29 cellular contexts compared by ENCODE assay signal in the genomic region with DNA sequence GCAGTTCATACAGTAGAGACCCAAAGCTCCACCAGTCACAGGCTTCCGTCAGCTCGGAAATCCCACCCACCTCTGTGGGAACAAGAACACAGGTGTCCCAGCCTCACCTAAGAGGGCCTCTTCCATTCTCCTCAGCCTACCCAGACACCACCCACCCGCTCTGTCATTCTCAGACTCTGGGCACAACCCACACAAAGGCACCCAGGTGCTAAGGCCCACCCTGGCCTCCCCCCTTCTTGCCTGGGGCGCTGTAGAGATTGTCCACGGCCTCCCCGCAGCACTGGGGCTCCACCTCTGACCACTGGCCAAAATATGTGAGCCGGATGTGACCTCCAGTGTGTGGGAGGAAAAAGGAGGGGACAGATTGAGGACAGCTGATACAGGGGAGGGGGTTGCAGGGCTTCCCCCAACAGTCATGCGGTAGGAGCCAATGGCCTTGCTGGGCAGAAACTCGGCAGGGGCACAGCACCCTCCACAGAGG. TPM values are rescaled to one million over a fixed set of nuclear protein-coding genes. Genes with fewer than 3 reads are reported as not detected.
DNase-seq lines count a peak whose midpoint lies in the region; ATAC-seq, FAIRE-seq and TF ChIP-seq lines count a peak whose summit lies in the region.
"Had no signal": no experiment of that assay in that cellular context is flagged by ENCODE, and none has a peak within 500 bp of the region (broad histone marks: within the 10 kb centered on the region; RNA-seq: fewer than 3 reads in every experiment).

No MANE protein-coding gene starts in this region.

- H4K5ac ChIP-seq in H9 (ENCODE audit: insufficient read length, low read depth, low read length), result no peak overlapping the region

- no peak overlapping the region for H3K4ac ChIP-seq in H9 (ENCODE audit: low read depth, low read length)

- no peak overlapping the region for H3K4me3 ChIP-seq in K562
- no peak overlapping the region for H3K4me3 ChIP-seq in neural progenitor cell
- H3K4me3 ChIP-seq: BLaER1 treated with 17β-estradiol and CSF1 and Interleukin-3, amounts not matched to agents 10 nM and 100 nM; GM12878; GM23338; PC-9; SJSA1 had no signal

- no peak overlapping the region for H2BK120ac ChIP-seq in H9 (ENCODE audit: low read depth, low read length, poor library complexity, severe bottlenecking)

- FAIRE-seq in K562 (lab: Jason Lieb, UNC), result no peak
- FAIRE-seq: A204.1, GM12878, GM19239 had no signal

- H3K56ac ChIP-seq in H9 (ENCODE audit: insufficient read length, low read depth, low read length), result no peak overlapping the region

- H3K9me3 Mint-ChIP-seq in H9 (no peaks in the 10 kb centered on the region), neural progenitor cell (no peaks in the 10 kb centered on the region)
- H3K9me3 Mint-ChIP-seq: GM23338 had no signal

- H3K4me2 ChIP-seq in H9 (ENCODE audit: insufficient read depth, insufficient read length, low read length) (no peak overlapping the region), K562 (ENCODE audit: insufficient read depth, low read length) (no peak overlapping the region), neural progenitor cell (no peak overlapping the region)
- H3K4me2 ChIP-seq: GM23338, KMS-11, PC-9 had no signal

- no peaks in the 10 kb centered on the region for H3K23me2 ChIP-seq in H9 (ENCODE audit: insufficient read length, low read depth, low read length, poor library complexity, severe bottlenecking)

- no peaks in the 10 kb centered on the region for H3K79me1 ChIP-seq in H9 (ENCODE audit: insufficient read depth, low read depth, low read length, poor library complexity, severe bottlenecking)

- TF ChIP-seq EP300 in K562 (IDR thresholded peaks at IDR 0.05; ENCODE audit: low read length), result no peak

- H3K9ac ChIP-seq in H9 (ENCODE audit: extremely low read depth, insufficient read length, low read length) (no peak overlapping the region), K562 (ENCODE audit: insufficient read depth in 1 of 2, low read depth in 2 of 2, low read length in 2 of 2) (peak overlapping the region in 1 of 2 experiments; percentile 73; a peak in 2 of 4 replicates), neural progenitor cell (no peak overlapping the region)
- H3K9ac ChIP-seq: KMS-11 had no signal

- no peak overlapping the region for H3K14ac ChIP-seq in H9 (ENCODE audit: insufficient read depth, low read length)

- DNase-seq in H9 (no peak), K562 (ENCODE audit: extremely low read depth in 1 of 4, low spot score in 3 of 4) (peak in 1 of 4 experiments; percentile 28), left kidney (ENCODE audit: low read depth, low spot score) (peak; percentile 27), putamen (ENCODE audit: low spot score) (peak; percentile 45), SW 1271 (lab: John Stamatoyannopoulos, UW) (no peak), neural progenitor cell (ENCODE audit: low spot score) (no peak), left colon (no peak)
- DNase-seq: AML-193; CD4-positive, alpha-beta memory T cell; COR-L47; GDM1; HCEC 1CT; IMR-90; MM.1S; NCI-H2029; NCI-H446 treated with DMSO at 0.1 percent for 48 hours; NCI-H526; PC-9; Right ventricle myocardium superior had no signal

- peaks cover 0 to 15% (median 1%) of the 10 kb centered on the region in 3 experiments; a peak in 4 of 7 replicates for H3K36me3 Mint-ChIP-seq in H9 (ENCODE audit: insufficient read depth in 1 of 3, low read depth in 3 of 3)
- H3K36me3 Mint-ChIP-seq in neural progenitor cell, result peaks cover 6% of the 10 kb centered on the region

- H3K27me3 Mint-ChIP-seq in H9 (ENCODE audit: low read depth) (no peaks in the 10 kb centered on the region; the same call in 1 of the 2 replicates), neural progenitor cell (ENCODE audit: insufficient read depth, low read depth) (peaks cover 6% of the 10 kb centered on the region)
- H3K27me3 Mint-ChIP-seq: CD4-positive, alpha-beta memory T cell had no signal

- H2AK5ac ChIP-seq in H9 (ENCODE audit: insufficient read length, low read length), result no peak overlapping the region

- H2BK20ac ChIP-seq in H9 (ENCODE audit: low read depth, low read length, poor library complexity, severe bottlenecking), result no peak overlapping the region

- no peak for TF ChIP-seq CTCF in H9 (conservative IDR thresholded peaks at IDR 0.05)
- no peak for TF ChIP-seq CTCF in K562 (IDR thresholded peaks at IDR 0.05 in 2 of 3, conservative IDR thresholded peaks at IDR 0.05 in 1 of 3; ENCODE audit: insufficient read depth in 2 of 3, low read depth in 1 of 3, low read length in 3 of 3)
- TF ChIP-seq CTCF in neural progenitor cell (IDR thresholded peaks at IDR 0.05), result no peak

- ATAC-seq in K562 (peak; percentile 10; the same call in 2 of the 3 replicates), GM21786 (IDR thresholded peaks at IDR 0.05; ENCODE audit: unreplicated experiment) (no peak), left colon (no peak)
- ATAC-seq: GM12878 had no signal

- in situ Hi-C loops in K562 (cut with MboI), result no loop called here

- H4K20me1 ChIP-seq in H9 (ENCODE audit: control insufficient read depth, insufficient read depth, insufficient read length) (no peaks in the 10 kb centered on the region), K562 (replicated peaks; ENCODE audit: control insufficient read depth, insufficient read depth, low read length) (no peaks in the 10 kb centered on the region), neural progenitor cell (ENCODE audit: low read depth) (no peaks in the 10 kb centered on the region)

- H3K79me2 ChIP-seq in H9 (ENCODE audit: insufficient read depth, low read length) (no peaks in the 10 kb centered on the region), K562 (ENCODE audit: control insufficient read depth, insufficient read depth, low read length) (no peaks in the 10 kb centered on the region), neural progenitor cell (ENCODE audit: low read depth) (no peaks in the 10 kb centered on the region)

- no peak for TF ChIP-seq RAD21 in K562 (CRISPR knock-in tag; conservative IDR thresholded peaks at IDR 0.05 in 1 of 2, IDR thresholded peaks at IDR 0.05 in 1 of 2)

- H3K4me1 Mint-ChIP-seq in H9, result peaks cover 2 to 6% of the 10 kb centered on the region in 2 experiments
- peaks cover 4% of the 10 kb centered on the region for H3K4me1 Mint-ChIP-seq in neural progenitor cell
- H3K4me1 Mint-ChIP-seq: GM23338 had no signal

- H2AFZ ChIP-seq in H9 (ENCODE audit: low read length) (no peak overlapping the region), K562 (ENCODE audit: low read depth, low read length) (no peak overlapping the region), neural progenitor cell (replicated peaks) (no peak overlapping the region)
- H2AFZ ChIP-seq: GM23338, PC-9 had no signal

- H3T11ph ChIP-seq in H9 (ENCODE audit: low read length), result no peak overlapping the region

- POLR2A ChIA-PET in K562 (lab: Yijun Ruan, JAX), result interaction anchor here (0.7 to 0.9 kb wide), 2 partner anchors 8 to 18 kb away, joined by 3 read pairs; no protein-coding TSS in a partner anchor

- H2BK15ac ChIP-seq in H9 (ENCODE audit: low read depth, low read length), result no peak overlapping the region

- no peak overlapping the region for H2BK12ac ChIP-seq in H9 (ENCODE audit: insufficient read length, low read depth, low read length)

- H3K4me1 ChIP-seq in H9 (ENCODE audit: insufficient read depth, low read length) (no peaks in the 10 kb centered on the region), K562 (replicated peaks in 1 of 2; ENCODE audit: control insufficient read depth in 2 of 2, insufficient read depth in 2 of 2, low read length in 2 of 2) (peaks cover 10 to 45% of the 10 kb centered on the region in 2 experiments; a peak in 3 of 5 replicates), neural progenitor cell (no peaks in the 10 kb centered on the region)
- H3K4me1 ChIP-seq: SJSA1 had no signal

- H3K27ac ChIP-seq in H9 (ENCODE audit: insufficient read length, low read depth, low read length), result no peak overlapping the region
- H3K27ac ChIP-seq in K562 (ENCODE audit: extremely low read depth, low read depth, low read length), result no peak overlapping the region
- H3K27ac ChIP-seq in neural progenitor cell, result no peak overlapping the region
- H3K27ac ChIP-seq: BLaER1 treated with 17β-estradiol and CSF1 and Interleukin-3, amounts not matched to agents 10 nM and 100 nM; KMS-11; PC-9; SJSA1 had no signal

- H3F3A ChIP-seq in neural progenitor cell (ENCODE audit: low read depth), result peaks cover 8% of the 10 kb centered on the region

- no peaks in the 10 kb centered on the region for H3K9me3 ChIP-seq in H9 (ENCODE audit: control insufficient read depth, low read depth, low read length)
- no peaks in the 10 kb centered on the region for H3K9me3 ChIP-seq in K562 (replicated peaks; ENCODE audit: control insufficient read depth, insufficient read depth, low read depth, low read length)
- H3K9me3 ChIP-seq in neural progenitor cell (ENCODE audit: low read depth), result no peaks in the 10 kb centered on the region
- H3K9me3 ChIP-seq: BLaER1 treated with 17β-estradiol and CSF1 and Interleukin-3, amounts not matched to agents 10 nM and 100 nM; SJSA1 had no signal

- no peak overlapping the region for H3K23ac ChIP-seq in H9 (ENCODE audit: insufficient read length, low read depth, low read length)

- no peaks in the 10 kb centered on the region for H3K9me1 ChIP-seq in K562 (ENCODE audit: control insufficient read depth, insufficient read depth, low read length)

- H2BK5ac ChIP-seq in H9 (ENCODE audit: insufficient read length, low read length), result no peak overlapping the region

- no CpG with 5 or more reads among the region's 9 CpGs for WGBS in H9 (ENCODE audit: extremely low coverage, insufficient read length, low lambda C conversion rate)
- 51% methylated on average over 5 of the region's 9 CpGs for WGBS in K562 (ENCODE audit: insufficient coverage, low coverage, missing lambda C conversion rate)

- CTCF ChIA-PET in K562 (lab: Yijun Ruan, JAX; ENCODE audit: low intra/inter-chr PET ratio), result no interaction called here

- H3K27ac Mint-ChIP-seq in H9 (peak overlapping the region in 2 of 3 experiments; percentile 14 to 93; a peak in 2 of 7 replicates), neural progenitor cell (no peak overlapping the region)
- H3K27ac Mint-ChIP-seq: GM23338 had no signal

- H3K36me3 ChIP-seq in K562 (ENCODE audit: control insufficient read depth, insufficient read depth, low read length), result peaks cover 15% of the 10 kb centered on the region; the same call in 2 of the 3 replicates
- H3K36me3 ChIP-seq in neural progenitor cell, result no peaks in the 10 kb centered on the region

- H3K18ac ChIP-seq in H9 (ENCODE audit: insufficient read length, low read depth, low read length), result no peak overlapping the region

- H4K8ac ChIP-seq in H9 (replicated peaks; ENCODE audit: insufficient read length, low read depth, low read length), result no peak overlapping the region

- H3K27me3 ChIP-seq in H9 (ENCODE audit: insufficient read depth, low read length) (no peaks in the 10 kb centered on the region), K562 (ENCODE audit: control insufficient read depth in 2 of 2, insufficient read depth in 2 of 2, low read length in 2 of 2) (no peaks in the 10 kb centered on the region), neural progenitor cell (no peaks in the 10 kb centered on the region)
- H3K27me3 ChIP-seq: BLaER1 treated with 17β-estradiol and CSF1 and Interleukin-3, amounts not matched to agents 10 nM and 100 nM; SJSA1 had no signal

- no peak overlapping the region for H3K4me3 Mint-ChIP-seq in H9
- no peak overlapping the region for H3K4me3 Mint-ChIP-seq in neural progenitor cell
- H3K4me3 Mint-ChIP-seq: CD4-positive, alpha-beta memory T cell; GM23338 had no signal

- TF ChIP-seq POLR2A in K562 (conservative IDR thresholded peaks at IDR 0.05), result no peak

- no peak overlapping the region for H4K91ac ChIP-seq in H9 (ENCODE audit: insufficient read length, low read depth, low read length)

- intact Hi-C loops in K562 (cut with micrococcal nuclease), result loop anchor here (5.0 kb wide), 1 partner anchor 302 kb away; no protein-coding TSS in a partner anchor
- intact Hi-C loops in left colon (cut with DNase I, micrococcal nuclease), result loop anchor here (5.0 kb wide), 1 partner anchor 47 kb away; no protein-coding TSS in a partner anchor

- no TSS peak for BruUV-seq in K562 (replicated peaks; lab: Mats Ljungman, UMichigan)

RNA-seq across cellular contexts. Expression of gene RPS6KL1, which starts 14.2 kb away (rescaled TPM):
- total RNA-seq in H9 (2021) (13.8 and 18.8 TPM in 2 replicates), K562 (2014; rRNA removed) (10.6 and 11.1 TPM in 2 replicates), K562 (2014; rRNA removed; fragmentation: Illumina TruSeq; extraction: Trizol) (8.1 and 8.2 TPM in 2 replicates), K562 (2015; rRNA removed; fragmentation: Illumina TruSeq; extraction: Trizol) (5.7 and 5.8 TPM in 2 replicates), K562 (2021) (13.6 and 15.5 TPM in 2 replicates), neural progenitor cell (ENCODE audit: low replicate concordance) (6.4 and 15.1 TPM in 2 replicates), left colon (10 to 100 TPM in 1 of 2 donors, 1 to 10 TPM in 1; 9.7 to 13.3 TPM)
- total RNA-seq in K562 (2011; cell fraction: chromatin; rRNA removed; ENCODE audit: low replicate concordance), result 43.9 and 107 TPM in 2 replicates
- total RNA-seq in K562 (2011; cell fraction: nucleolus; rRNA removed), result 48.3 and 51.7 TPM in 2 replicates
- total RNA-seq in K562 (2011; cell fraction: nucleoplasm; rRNA removed), result 33.6 and 36.7 TPM in 2 replicates
- polyA plus RNA-seq in K562 (2011; rRNA removed) (6.8 and 8.3 TPM in 2 replicates), K562 (2014; fragmentation: Illumina TruSeq; extraction: Trizol) (7.7 and 8.6 TPM in 2 replicates), K562 (2014; fragmentation: Nextera tagmentation; extraction: Ambion mirVana) (1 to 10 TPM in 1 of 2 experiments, under 1 TPM in 1; 0.91 to 1.8 TPM), K562 (2014; rRNA removed) (10.2 and 11.6 TPM in 2 replicates)
- 4.3 and 6.7 TPM in 2 replicates for polyA plus RNA-seq in K562 (2011; cell fraction: cytosol; rRNA removed)
- polyA plus RNA-seq in K562 (2011; cell fraction: nucleus; rRNA removed), result 19.3 and 36.6 TPM in 2 replicates
- polyA plus RNA-seq in K562 (2012), result 5.5 and 6.8 TPM in 2 replicates
- 10.8 and 14.4 TPM in 2 replicates for polyA minus RNA-seq in K562 (2011; rRNA and poly(A)+ RNA removed)
- 4.2 and 4.9 TPM in 2 replicates for polyA minus RNA-seq in K562 (2011; cell fraction: cytosol; rRNA and poly(A)+ RNA removed)
- 12.8 and 15.6 TPM in 2 replicates for polyA minus RNA-seq in K562 (2011; cell fraction: nucleus; rRNA and poly(A)+ RNA removed)
- total RNA-seq: SJSA1 had no signal

RNA-seq across cellular contexts. Expression of gene DLST, which starts 27.2 kb away (rescaled TPM):
- 116 and 120 TPM in 2 replicates for total RNA-seq in H9 (2021)
- total RNA-seq in K562 (2011; cell fraction: chromatin; rRNA removed; ENCODE audit: low replicate concordance), result 96.4 and 101 TPM in 2 replicates
- 50.0 and 54.5 TPM in 2 replicates for total RNA-seq in K562 (2011; cell fraction: nucleolus; rRNA removed)
- total RNA-seq in K562 (2011; cell fraction: nucleoplasm; rRNA removed), result 83.8 and 136 TPM in 2 replicates
- total RNA-seq in K562 (2014; rRNA removed), result 28.8 and 32.3 TPM in 2 replicates
- total RNA-seq in K562 (2014; rRNA removed; fragmentation: Illumina TruSeq; extraction: Trizol), result 45.1 and 45.4 TPM in 2 replicates
- 37.2 and 38.7 TPM in 2 replicates for total RNA-seq in K562 (2015; rRNA removed; fragmentation: Illumina TruSeq; extraction: Trizol)
- 61.3 and 67.5 TPM in 2 replicates for total RNA-seq in K562 (2021)
- polyA plus RNA-seq in K562 (2011; rRNA removed), result 73.5 and 73.7 TPM in 2 replicates
- 66.2 and 78.3 TPM in 2 replicates for polyA plus RNA-seq in K562 (2011; cell fraction: cytosol; rRNA removed)
- polyA plus RNA-seq in K562 (2011; cell fraction: nucleus; rRNA removed), result 98.3 and 111 TPM in 2 replicates
- polyA plus RNA-seq in K562 (2012), result 43.2 and 47.4 TPM in 2 replicates
- 65.2 and 70.0 TPM in 2 replicates for polyA plus RNA-seq in K562 (2014; fragmentation: Illumina TruSeq; extraction: Trizol)
- polyA plus RNA-seq in K562 (2014; fragmentation: Nextera tagmentation; extraction: Ambion mirVana), result 1 to 10 TPM; 3.0 to 9.0 TPM
- 50.4 and 60.0 TPM in 2 replicates for polyA plus RNA-seq in K562 (2014; rRNA removed)
- polyA minus RNA-seq in K562 (2011; rRNA and poly(A)+ RNA removed), result 65.5 and 79.8 TPM in 2 replicates
- polyA minus RNA-seq in K562 (2011; cell fraction: cytosol; rRNA and poly(A)+ RNA removed), result 30.1 and 31.2 TPM in 2 replicates
- polyA minus RNA-seq in K562 (2011; cell fraction: nucleus; rRNA and poly(A)+ RNA removed), result 28.5 and 42.7 TPM in 2 replicates
- 52.2 and 60.7 TPM in 2 replicates for total RNA-seq in neural progenitor cell (ENCODE audit: low replicate concordance)
- total RNA-seq in left colon, result 100 to 1,000 TPM; 139 to 142 TPM

RNA-seq across cellular contexts. Expression of gene PROX2, which starts 33.0 kb away (rescaled TPM):
- not detected in 2 replicates for total RNA-seq in H9 (2021)
- total RNA-seq in K562 (2011; cell fraction: chromatin; rRNA removed; ENCODE audit: low replicate concordance), result not detected in 2 replicates
- not detected in 2 replicates for total RNA-seq in K562 (2011; cell fraction: nucleolus; rRNA removed)
- total RNA-seq in K562 (2011; cell fraction: nucleoplasm; rRNA removed), result not detected in 2 replicates
- not detected in 2 replicates for total RNA-seq in K562 (2014; rRNA removed)
- not detected in 2 replicates for total RNA-seq in K562 (2014; rRNA removed; fragmentation: Illumina TruSeq; extraction: Trizol)
- total RNA-seq in K562 (2015; rRNA removed; fragmentation: Illumina TruSeq; extraction: Trizol), result not detected in 2 replicates
- total RNA-seq in K562 (2021), result not detected in 2 replicates
- polyA plus RNA-seq in K562 (2011; rRNA removed), result not detected in 2 replicates
- polyA plus RNA-seq in K562 (2011; cell fraction: cytosol; rRNA removed), result not detected in 2 replicates
- polyA plus RNA-seq in K562 (2011; cell fraction: nucleus; rRNA removed), result not detected in 2 replicates
- 0.03 and 0.12 TPM in 2 replicates for polyA plus RNA-seq in K562 (2012)
- polyA plus RNA-seq in K562 (2014; fragmentation: Illumina TruSeq; extraction: Trizol), result not detected in 2 replicates
- polyA plus RNA-seq in K562 (2014; fragmentation: Nextera tagmentation; extraction: Ambion mirVana), result not detected
- polyA plus RNA-seq in K562 (2014; rRNA removed), result not detected in 2 replicates
- polyA minus RNA-seq in K562 (2011; rRNA and poly(A)+ RNA removed), result not detected in 2 replicates
- not detected in 2 replicates for polyA minus RNA-seq in K562 (2011; cell fraction: cytosol; rRNA and poly(A)+ RNA removed)
- not detected in 2 replicates for polyA minus RNA-seq in K562 (2011; cell fraction: nucleus; rRNA and poly(A)+ RNA removed)
- total RNA-seq in neural progenitor cell (ENCODE audit: low replicate concordance), result not detected in 2 replicates
- not detected for total RNA-seq in left colon
- total RNA-seq: CD4-positive, alpha-beta memory T cell; GM23338; IMR-90; PC-9; Right ventricle myocardium superior; RPMI7951; SJSA1 had no signal
- polyA plus RNA-seq: AG04450, IMR-90 had no signal

RNA-seq across cellular contexts. Expression of gene PGF, which starts 46.5 kb away (rescaled TPM):
- 2.3 and 2.8 TPM in 2 replicates for total RNA-seq in H9 (2021)
- total RNA-seq in K562 (2011; cell fraction: chromatin; rRNA removed; ENCODE audit: low replicate concordance), result 0.23 and 0.65 TPM in 2 replicates
- total RNA-seq in K562 (2011; cell fraction: nucleolus; rRNA removed), result 0.79 and 1.2 TPM in 2 replicates
- 0.51 and 0.69 TPM in 2 replicates for total RNA-seq in K562 (2011; cell fraction: nucleoplasm; rRNA removed)
- total RNA-seq in K562 (2014; rRNA removed), result 0.18 and 0.90 TPM in 2 replicates
- total RNA-seq in K562 (2014; rRNA removed; fragmentation: Illumina TruSeq; extraction: Trizol), result 0.22 and 0.32 TPM in 2 replicates
- 0.11 and 0.34 TPM in 2 replicates for total RNA-seq in K562 (2015; rRNA removed; fragmentation: Illumina TruSeq; extraction: Trizol)
- total RNA-seq in K562 (2021), result 0.29 and 0.44 TPM in 2 replicates
- 0.14 and 0.20 TPM in 2 replicates for polyA plus RNA-seq in K562 (2011; rRNA removed)
- 0.03 and 0.07 TPM in 2 replicates for polyA plus RNA-seq in K562 (2011; cell fraction: cytosol; rRNA removed)
- 0.06 and 0.31 TPM in 2 replicates for polyA plus RNA-seq in K562 (2011; cell fraction: nucleus; rRNA removed)
- 0.10 and 0.29 TPM in 2 replicates for polyA plus RNA-seq in K562 (2012)
- 0.18 and 0.54 TPM in 2 replicates for polyA plus RNA-seq in K562 (2014; fragmentation: Illumina TruSeq; extraction: Trizol)
- polyA plus RNA-seq in K562 (2014; fragmentation: Nextera tagmentation; extraction: Ambion mirVana), result under 1 TPM; 0.04 to 0.07 TPM
- 0.30 and 0.66 TPM in 2 replicates for polyA plus RNA-seq in K562 (2014; rRNA removed)
- polyA minus RNA-seq in K562 (2011; rRNA and poly(A)+ RNA removed), result 0.06 and 0.14 TPM in 2 replicates
- polyA minus RNA-seq in K562 (2011; cell fraction: cytosol; rRNA and poly(A)+ RNA removed), result not detected in 2 replicates
- polyA minus RNA-seq in K562 (2011; cell fraction: nucleus; rRNA and poly(A)+ RNA removed), result 0.22 and 0.40 TPM in 2 replicates
- 1.0 and 2.1 TPM in 2 replicates for total RNA-seq in neural progenitor cell (ENCODE audit: low replicate concordance)
- 1 to 10 TPM; 1.3 to 2.9 TPM for total RNA-seq in left colon
- total RNA-seq: CD4-positive, alpha-beta memory T cell had no signal

Comparison
In these comparisons a context has a peak if more than half of its experiments do, and no peak if none do; other contexts are left out.
1. DNase-seq: peak in left kidney (single experiment) and putamen (single experiment); none in H9 (single experiment), SW 1271 (0 of 2), neural progenitor cell (single experiment) and left colon (0 of 2).